ENCODE assay signal across 4 cellular contexts in the genomic region with DNA sequence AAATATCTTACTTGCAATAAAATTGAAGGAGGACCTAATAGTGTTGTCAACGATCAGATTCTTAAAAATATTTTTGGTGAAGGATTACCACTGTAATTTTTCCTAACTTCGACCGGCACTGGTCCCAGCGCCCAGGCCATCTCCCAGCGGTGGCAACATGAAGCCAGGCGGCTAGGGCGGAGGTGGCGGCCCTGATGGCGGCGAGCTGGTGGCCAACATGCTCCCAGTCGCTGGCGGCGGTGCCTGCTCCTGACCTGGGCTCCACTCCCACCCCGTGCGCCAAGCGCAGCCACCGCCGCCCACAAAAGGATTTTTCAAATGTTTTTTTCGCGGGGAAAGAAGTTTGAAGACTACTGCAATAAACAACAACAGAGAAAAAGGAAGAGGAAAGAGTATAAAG. TPM values are rescaled to one million over a fixed set of nuclear protein-coding genes. Genes with fewer than 3 reads are reported as not detected.
"Had no signal": no experiment of that assay in that cellular context is flagged by ENCODE, and none has a peak within 500 bp of the region (broad histone marks: within the 10 kb centered on the region; RNA-seq: fewer than 3 reads in every experiment).

No MANE protein-coding gene starts in this region.

- DNase-seq: GDM1, GF-D8 had no signal

- ATAC-seq: GM12878 had no signal

- H3K4me3 ChIP-seq: GM12878 had no signal

RNA-seq across cellular contexts. Expression of a gene that starts 56.5 kb away (rescaled TPM):
- total RNA-seq: G401 had no signal
